Comparison of ENCODE assay signal across 27 cellular contexts in the genomic region with DNA sequence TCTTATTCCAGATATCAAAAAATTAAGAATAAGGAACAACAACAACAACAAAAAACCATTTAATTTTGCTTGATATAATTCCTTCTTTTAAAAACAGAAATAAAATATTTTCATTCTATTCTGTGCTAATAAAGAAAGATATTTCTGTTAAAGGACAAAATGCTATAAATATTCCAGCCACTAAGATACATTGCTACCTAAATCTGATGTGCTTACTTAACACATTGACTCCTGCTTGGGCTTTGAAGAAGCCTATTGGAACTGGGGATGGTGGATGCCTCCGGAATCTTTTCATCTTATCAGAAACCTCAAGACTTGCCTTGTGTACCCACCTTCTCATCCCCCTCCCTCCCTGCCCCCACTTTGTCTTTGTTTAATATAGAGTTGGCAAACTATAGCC.
"Had no signal": no experiment of that assay in that cellular context is flagged by ENCODE, and none has a peak within 500 bp of the region (broad histone marks: within the 10 kb centered on the region; RNA-seq: fewer than 3 reads in every experiment).

No MANE protein-coding gene starts in this region.

- H3K4me1 ChIP-seq: colonic mucosa, gastrocnemius medialis, left lung, lower lobe of right lung had no signal

- H3K27me3 ChIP-seq: colonic mucosa, esophagus squamous epithelium, left lung had no signal

- H3K36me3 ChIP-seq: colonic mucosa, esophagus squamous epithelium, gastrocnemius medialis, heart right ventricle, left lung, lower lobe of right lung had no signal

- H3K27ac ChIP-seq: colonic mucosa, epithelial cell of prostate, esophagus squamous epithelium, gastrocnemius medialis, heart right ventricle, left lung, lower lobe of right lung had no signal

- H3K9me3 ChIP-seq: colonic mucosa, esophagus squamous epithelium, gastrocnemius medialis, heart right ventricle, left lung, lower lobe of right lung had no signal

- H3K4me3 ChIP-seq: colonic mucosa, esophagus squamous epithelium, gastrocnemius medialis, heart right ventricle, left lung, lower lobe of right lung had no signal

- ATAC-seq: effector memory CD8-positive, alpha-beta T cell; esophagus mucosa; gastrocnemius medialis; heart right ventricle; left cardiac atrium; left lung; left ventricle myocardium superior; lower lobe of right lung; naive thymus-derived CD4-positive, alpha-beta T cell; natural killer cell had no signal

- FAIRE-seq: endometrium, islet of Langerhans, keratinocyte had no signal

- DNase-seq: colonic mucosa; cortex of kidney; effector CD8-positive, alpha-beta T cell; effector memory CD8-positive, alpha-beta T cell; endodermal cell; erythroblast; esophagus squamous epithelium; foreskin fibroblast; foreskin melanocyte; gastrocnemius medialis; glutamatergic neuron; head of caudate nucleus; heart right ventricle; hippocampal formation; left cardiac atrium; left lung; left ventricle myocardium superior; lower lobe of right lung; mesenchymal stem cell; midbrain; naive thymus-derived CD4-positive, alpha-beta T cell; natural killer cell had no signal
